Comparison of ENCODE assay signal across 19 cellular contexts in the genomic region with DNA sequence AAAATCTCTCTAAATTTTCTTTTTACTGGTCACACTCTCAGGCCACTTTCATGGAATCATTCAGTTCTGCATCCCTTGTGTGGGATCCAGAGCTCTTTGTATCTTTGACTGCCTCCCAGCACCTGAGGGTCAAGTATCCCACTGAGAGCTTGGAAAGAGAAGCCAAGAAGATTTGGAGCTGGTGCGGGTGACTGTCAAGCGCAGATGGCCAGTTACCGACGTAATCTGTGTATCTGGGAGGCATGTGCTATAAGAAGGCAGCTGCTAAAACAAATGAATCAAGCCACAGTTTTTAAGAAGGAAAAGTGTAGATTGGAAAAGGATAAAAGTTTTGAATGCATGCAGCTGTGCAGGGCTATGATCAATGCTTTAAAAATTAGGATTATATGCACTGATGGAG. TPM values are rescaled to one million over a fixed set of nuclear protein-coding genes. Genes with fewer than 3 reads are reported as not detected.
DNase-seq lines count a peak whose midpoint lies in the region; ATAC-seq, FAIRE-seq and TF ChIP-seq lines count a peak whose summit lies in the region.
"Had no signal": no experiment of that assay in that cellular context is flagged by ENCODE, and none has a peak within 500 bp of the region (broad histone marks: within the 10 kb centered on the region; RNA-seq: fewer than 3 reads in every experiment).

No MANE protein-coding gene starts in this region.

- H3K9me3 ChIP-seq in astrocyte (ENCODE audit: insufficient read depth, low read depth, low read length) (no peaks in the 10 kb centered on the region), skeletal muscle tissue (ENCODE audit: control insufficient read depth in 3 of 3, low read length in 3 of 3) (no peaks in the 10 kb centered on the region)

- DNase-seq in NCI-H69 (lab: John Stamatoyannopoulos, UW) (peak; percentile 7), astrocyte (ENCODE audit: low read depth) (peak; percentile 23), inferior parietal cortex (ENCODE audit: extremely low spot score) (peak; percentile 45), HFFc6 (no peak), DMS114 treated with DMSO at 0.1 percent for 48 hours (lab: John Stamatoyannopoulos, UW; ENCODE audit: unreplicated experiment) (no peak), AG20443 (ENCODE audit: low spot score) (no peak)
- DNase-seq: activated CD4-positive, alpha-beta T cell treated with anti-CD3 and anti-CD28 coated beads, Interleukin-2, amount 50 U/mL, for 1 hour; activated T-cell treated with anti-CD3 and anti-CD28 coated beads, Interleukin-2, amount 50 U/mL, for 48 hours; DMS53; effector CD8-positive, alpha-beta T cell; foreskin fibroblast; HCEC 1CT; NCI-H1436; T1000 had no signal

- FAIRE-seq in astrocyte (lab: Jason Lieb, UNC): no peak
- FAIRE-seq: K562 had no signal

- H3K36me3 Mint-ChIP-seq in astrocyte (ENCODE audit: low read depth, unreplicated experiment): no peaks in the 10 kb centered on the region
- H3K36me3 Mint-ChIP-seq in HFFc6 (ENCODE audit: low read depth): no peaks in the 10 kb centered on the region

- no peak overlapping the region for H3K27ac ChIP-seq in astrocyte (ENCODE audit: low read depth, low read length)
- H3K27ac ChIP-seq in skeletal muscle tissue (ENCODE audit: low read depth, low read length): peak overlapping the region; percentile 46

- H3K27me3 Mint-ChIP-seq in astrocyte (ENCODE audit: low read depth, unreplicated experiment) (no peaks in the 10 kb centered on the region), HFFc6 (ENCODE audit: insufficient read depth) (peaks cover 13% of the 10 kb centered on the region)

- no peaks in the 10 kb centered on the region for H4K20me1 ChIP-seq in astrocyte (ENCODE audit: insufficient read depth, low read length)

- H3K9me3 Mint-ChIP-seq in astrocyte (ENCODE audit: unreplicated experiment) (no peaks in the 10 kb centered on the region), HFFc6 (no peaks in the 10 kb centered on the region)

- no peak for ATAC-seq in HG02763 (IDR thresholded peaks at IDR 0.05; ENCODE audit: unreplicated experiment)
- ATAC-seq: K562 had no signal

- H3K79me2 ChIP-seq in astrocyte (ENCODE audit: insufficient read depth, low read length): no peaks in the 10 kb centered on the region

- H3K27me3 ChIP-seq in astrocyte (ENCODE audit: insufficient read depth, low read length): no peaks in the 10 kb centered on the region
- no peaks in the 10 kb centered on the region for H3K27me3 ChIP-seq in skeletal muscle tissue (ENCODE audit: control insufficient read depth in 3 of 3, insufficient read depth in 3 of 3, low read length in 3 of 3)

- H3K4me3 Mint-ChIP-seq in astrocyte (ENCODE audit: unreplicated experiment): no peak overlapping the region
- H3K4me3 Mint-ChIP-seq in HFFc6: no peak overlapping the region

- H3K4me1 Mint-ChIP-seq in astrocyte (ENCODE audit: low read depth, unreplicated experiment) (peaks cover 3% of the 10 kb centered on the region), HFFc6 (ENCODE audit: low read depth) (no peaks in the 10 kb centered on the region)

- H3K36me3 ChIP-seq in astrocyte (ENCODE audit: insufficient read depth, low read length): no peaks in the 10 kb centered on the region
- H3K36me3 ChIP-seq in skeletal muscle tissue (ENCODE audit: control insufficient read depth in 3 of 3, insufficient read depth in 3 of 3, low read length in 3 of 3): no peaks in the 10 kb centered on the region

- no peak for TF ChIP-seq CTCF in astrocyte (IDR thresholded peaks at IDR 0.05; ENCODE audit: insufficient read depth, low read depth, low read length)
- no peak for TF ChIP-seq CTCF in HFFc6 (IDR thresholded peaks at IDR 0.05)

- H3K9ac ChIP-seq in astrocyte (ENCODE audit: low read length) (no peak overlapping the region), skeletal muscle tissue (ENCODE audit: low read depth in 1 of 3, low read length in 3 of 3) (no peak overlapping the region)

- H3K4me3 ChIP-seq in astrocyte (ENCODE audit: insufficient read depth, low read depth, low read length) (no peak overlapping the region), skeletal muscle tissue (ENCODE audit: low read length in 3 of 3) (no peak overlapping the region)
- H3K4me3 ChIP-seq: K562 had no signal

- H3K27ac Mint-ChIP-seq in astrocyte (ENCODE audit: unreplicated experiment) (no peak overlapping the region), HFFc6 (no peak overlapping the region)

- H3K4me2 ChIP-seq in astrocyte (ENCODE audit: low read length): no peak overlapping the region

- no peak overlapping the region for H2AFZ ChIP-seq in astrocyte (ENCODE audit: low read depth, low read length)

- H3K4me1 ChIP-seq in astrocyte (ENCODE audit: insufficient read depth, low read length): no peaks in the 10 kb centered on the region
- no peaks in the 10 kb centered on the region for H3K4me1 ChIP-seq in skeletal muscle tissue (ENCODE audit: control insufficient read depth in 3 of 3, insufficient read depth in 3 of 3, low read length in 3 of 3)

RNA-seq across cellular contexts. Expression of a gene that starts 36.3 kb away (rescaled TPM):
- total RNA-seq in astrocyte (not detected in 2 replicates), skeletal muscle tissue (2.1 TPM)
- total RNA-seq in HFFc6 (2021; fragmentation: NEBNext Ultra II Directional; extraction: Animal tissue kit (Norgen Biotek cat#: 25700)): not detected
- total RNA-seq: osteocyte, RPMI7951 had no signal

Comparison
In these comparisons a context has a peak if more than half of its experiments do, and no peak if none do; other contexts are left out.
1. DNase-seq: peak in NCI-H69 (single experiment), astrocyte (single experiment) and inferior parietal cortex (single experiment); none in HFFc6 (single experiment), DMS114 treated with DMSO at 0.1 percent for 48 hours (single experiment) and AG20443 (single experiment).